ENCODE assay signal across 15 cellular contexts in the genomic region with DNA sequence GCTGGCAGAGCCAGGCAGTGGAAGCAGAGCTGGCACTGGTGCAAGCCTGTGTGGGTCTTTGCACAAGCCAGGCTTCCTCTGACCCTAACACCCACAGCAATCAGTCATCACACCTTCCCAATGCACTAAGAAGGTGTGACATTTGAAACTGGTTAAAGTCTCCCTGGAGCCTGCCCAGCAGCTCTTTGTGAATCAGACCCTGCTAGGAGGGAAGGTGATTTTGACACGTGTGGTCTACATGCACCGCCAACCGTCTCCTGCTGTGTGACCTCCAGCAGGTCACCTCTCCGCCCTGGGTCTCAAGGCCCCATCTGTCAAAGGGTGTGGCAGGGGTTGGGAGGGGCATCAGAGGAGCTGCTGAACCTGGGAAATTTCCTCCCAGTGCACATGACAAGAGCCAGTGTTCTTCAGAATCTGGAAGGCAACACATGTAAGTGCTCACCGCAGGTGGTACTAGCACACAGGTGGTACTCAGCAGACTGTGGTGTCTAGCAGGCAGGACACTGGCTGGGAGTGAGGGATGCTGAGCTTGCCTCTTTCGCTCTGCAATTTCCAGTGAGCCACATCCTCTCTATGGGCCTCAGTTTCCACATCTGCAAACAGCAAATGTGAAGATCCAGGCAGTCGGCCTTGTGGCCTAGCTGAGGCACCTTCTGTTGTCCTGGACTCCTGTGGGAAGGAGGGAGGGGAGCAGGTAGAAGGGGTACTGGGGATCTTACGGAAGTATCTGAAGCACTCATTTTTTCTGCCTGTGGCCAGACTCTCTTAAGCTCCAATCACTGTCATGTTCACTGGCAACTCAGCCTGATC.
DNase-seq lines count a peak whose midpoint lies in the region; ATAC-seq and TF ChIP-seq lines count a peak whose summit lies in the region.
"Had no signal": no experiment of that assay in that cellular context is flagged by ENCODE, and none has a peak within 500 bp of the region (broad histone marks: within the 10 kb centered on the region; RNA-seq: fewer than 3 reads in every experiment).

No MANE protein-coding gene starts in this region.

- TF ChIP-seq CTCF in MCF 10A (IDR thresholded peaks at IDR 0.05; ENCODE audit: unreplicated experiment) = no peak
- TF ChIP-seq CTCF in mammary epithelial cell (conservative IDR thresholded peaks at IDR 0.05 in 1 of 2, IDR thresholded peaks at IDR 0.05 in 1 of 2; ENCODE audit: extremely low read depth in 1 of 2, insufficient read depth in 1 of 2, low read depth in 1 of 2, low read length in 2 of 2) = no peak
- TF ChIP-seq CTCF in suprapubic skin (IDR thresholded peaks at IDR 0.05) = no peak

- in situ Hi-C loops in mammary epithelial cell (cut with MboI; ENCODE audit: low sequenced_read_pairs in 2 of 2) = no loop called here

- H3K27ac Mint-ChIP-seq in MCF 10A (ENCODE audit: low read depth, unreplicated experiment) = no peak overlapping the region
- H3K27ac Mint-ChIP-seq in effector memory CD8-positive, alpha-beta T cell = peak overlapping the region; percentile 44 to 54

- POLR2A ChIA-PET in MCF 10A (lab: Yijun Ruan, JAX) = no interaction called here

- H4K20me1 ChIP-seq in mammary epithelial cell (ENCODE audit: insufficient read depth, low read length) = peaks cover 2% of the 10 kb centered on the region

- no peaks in the 10 kb centered on the region for H3K9me3 ChIP-seq in mammary epithelial cell (replicated peaks; ENCODE audit: insufficient read depth, low read length)
- no peaks in the 10 kb centered on the region for H3K9me3 ChIP-seq in suprapubic skin
- H3K9me3 ChIP-seq: ovary, SJCRH30 had no signal

- H3K9ac ChIP-seq in mammary epithelial cell (ENCODE audit: insufficient read depth, low read length) = no peak overlapping the region

- H3K27me3 Mint-ChIP-seq in MCF 10A (ENCODE audit: insufficient read depth, unreplicated experiment) = peaks cover 15% of the 10 kb centered on the region
- no peaks in the 10 kb centered on the region for H3K27me3 Mint-ChIP-seq in effector memory CD8-positive, alpha-beta T cell

- 81% methylated on average over 8 of the region's 8 CpGs for WGBS in mammary epithelial cell (ENCODE audit: low coverage, missing lambda C conversion rate)
- 100% methylated on average over 3 of the region's 8 CpGs for WGBS in suprapubic skin

- H3K27me3 ChIP-seq in mammary epithelial cell (ENCODE audit: insufficient read depth, low read length) (peaks cover 2% of the 10 kb centered on the region), suprapubic skin (no peaks in the 10 kb centered on the region)
- H3K27me3 ChIP-seq: ovary had no signal

- intact Hi-C loops in MCF 10A (cut with micrococcal nuclease) = no loop called here
- intact Hi-C loops in mammary epithelial cell (cut with micrococcal nuclease) = no loop called here

- H3K27ac ChIP-seq in mammary epithelial cell (ENCODE audit: insufficient read depth, low read depth, low read length) (no peak overlapping the region), suprapubic skin (no peak overlapping the region)
- H3K27ac ChIP-seq: ovary, SJCRH30 had no signal

- dilution Hi-C loops in mammary epithelial cell (cut with HindIII; ENCODE audit: low sequenced_read_pairs) = no loop called here

- H3K4me3 ChIP-seq in mammary epithelial cell (replicated peaks in 1 of 3; ENCODE audit: insufficient read depth in 1 of 3, low read depth in 2 of 3, low read length in 3 of 3) (no peak overlapping the region), suprapubic skin (no peak overlapping the region)
- H3K4me3 ChIP-seq: lung, ovary, SJCRH30 had no signal

- H3K79me2 ChIP-seq in mammary epithelial cell (ENCODE audit: insufficient read depth, low read length) = no peaks in the 10 kb centered on the region

- BruUV-seq in MCF 10A (replicated peaks; lab: Mats Ljungman, UMichigan) = no TSS peak
- BruUV-seq in mammary epithelial cell (replicated peaks; lab: Mats Ljungman, UMichigan) = no TSS peak

- TF ChIP-seq EP300 in suprapubic skin (IDR thresholded peaks at IDR 0.05) = no peak

- H3K36me3 ChIP-seq in mammary epithelial cell (ENCODE audit: insufficient read depth, low read length) = no peaks in the 10 kb centered on the region
- no peaks in the 10 kb centered on the region for H3K36me3 ChIP-seq in suprapubic skin
- H3K36me3 ChIP-seq: ovary, SJCRH30 had no signal

- no peaks in the 10 kb centered on the region for H3K4me1 Mint-ChIP-seq in MCF 10A (ENCODE audit: insufficient read depth, unreplicated experiment)
- H3K4me1 Mint-ChIP-seq in effector memory CD8-positive, alpha-beta T cell (ENCODE audit: low read depth in 2 of 2) = peaks cover 43 to 50% of the 10 kb centered on the region in 2 donors

- H3K4me3 Mint-ChIP-seq in MCF 10A (ENCODE audit: unreplicated experiment) = no peak overlapping the region
- H3K4me3 Mint-ChIP-seq in effector memory CD8-positive, alpha-beta T cell = peak overlapping the region; percentile 12 to 48

- H2AFZ ChIP-seq in mammary epithelial cell (ENCODE audit: low read depth, low read length) = no peak overlapping the region

- CTCF ChIA-PET in MCF 10A (lab: Yijun Ruan, JAX) (no interaction called here), mammary epithelial cell (lab: Charles Lee; ENCODE audit: low non-redundant PET) (no interaction called here)

- DNase-seq in MCF 10A (ENCODE audit: unreplicated experiment) (peak; percentile 11), mammary epithelial cell (no peak), NCI-H146 treated with DMSO at 0.1 percent for 48 hours (lab: John Stamatoyannopoulos, UW; ENCODE audit: unreplicated experiment) (peak; percentile 15), suprapubic skin (ENCODE audit: low spot score in 2 of 2) (peak; percentile 24 to 40), foreskin melanocyte (no peak)
- peak; percentile 52 to 67 (median 60) for DNase-seq in effector memory CD8-positive, alpha-beta T cell
- DNase-seq: hippocampal formation; Karpas-422; NCI-H446; SJCRH30; stimulated activated CD4-positive, alpha-beta T cell treated with anti-CD3 and anti-CD28 coated beads, Interleukin-4, amount 100 ng/mL, for 1 hour had no signal

- H3K36me3 Mint-ChIP-seq in MCF 10A (ENCODE audit: insufficient read depth, unreplicated experiment) = no peaks in the 10 kb centered on the region
- H3K36me3 Mint-ChIP-seq in effector memory CD8-positive, alpha-beta T cell (ENCODE audit: insufficient read depth) = peaks cover 2% of the 10 kb centered on the region

- no peak for TF ChIP-seq POLR2A in suprapubic skin (IDR thresholded peaks at IDR 0.05)

- H3K9me3 Mint-ChIP-seq in MCF 10A (ENCODE audit: unreplicated experiment) = no peaks in the 10 kb centered on the region
- H3K9me3 Mint-ChIP-seq in effector memory CD8-positive, alpha-beta T cell = no peaks in the 10 kb centered on the region

- H3K4me2 ChIP-seq in mammary epithelial cell (ENCODE audit: insufficient read depth, low read depth, low read length) = no peak overlapping the region

- H3K4me1 ChIP-seq in mammary epithelial cell (ENCODE audit: insufficient read depth, low read length) (no peaks in the 10 kb centered on the region), suprapubic skin (no peaks in the 10 kb centered on the region)
- H3K4me1 ChIP-seq: SJCRH30 had no signal

- peak; percentile 83 for ATAC-seq in effector memory CD8-positive, alpha-beta T cell (replicated peaks)
- ATAC-seq in GM18511 (IDR thresholded peaks at IDR 0.05; ENCODE audit: unreplicated experiment) = no peak
- no peak for ATAC-seq in HG03196 (IDR thresholded peaks at IDR 0.05; ENCODE audit: unreplicated experiment)

Comparison
In these comparisons a context has a peak if more than half of its experiments do, and no peak if none do; other contexts are left out.
1. DNase-seq: peak in MCF 10A (single experiment), NCI-H146 treated with DMSO at 0.1 percent for 48 hours (single experiment), effector memory CD8-positive, alpha-beta T cell (3 of 3) and suprapubic skin (2 of 2); none in mammary epithelial cell (single experiment) and foreskin melanocyte (single experiment).